ENCODE assay signal across 17 cellular contexts in genomic region chr12:38141861-38142260, GRCh38.
"Had no signal": no experiment of that assay in that cellular context is flagged by ENCODE, and none has a peak within 500 bp of the region (broad histone marks: within the 10 kb centered on the region; RNA-seq: fewer than 3 reads in every experiment).

No MANE protein-coding gene starts in this region.

- DNase-seq: activated CD4-positive, alpha-beta T cell treated with anti-CD3 and anti-CD28 coated beads for 4 hours; activated CD4-positive, alpha-beta T cell treated with anti-CD3 and anti-CD28 coated beads, Interleukin-2, amount 50 U/mL, for 4 hours; activated CD8-positive, alpha-beta memory T cell treated with anti-CD3 and anti-CD28 coated beads, Interleukin-2, amount 50 U/mL, for 48 hours; activated CD8-positive, alpha-beta T cell treated with anti-CD3 and anti-CD28 coated beads, Interleukin-2, amount 10 ng/mL, durations not matched to agents 7 days and 5 days; activated naive CD4-positive, alpha-beta T cell; activated T-cell treated with anti-CD3 and anti-CD28 coated beads, Interleukin-2, amount 50 U/mL, for 1 hour; aorta; body of pancreas; NCI-H1105 treated with DMSO at 0.1 percent for 48 hours; NCI-H1436 treated with DMSO at 0.1 percent for 48 hours; NCI-H187; NCI-H2081; NCI-H510A treated with DMSO at 0.1 percent for 48 hours; NCI-H69; Peyer's patch; SHP77 had no signal

- H3K4me3 ChIP-seq: body of pancreas, Peyer's patch, SJSA1 had no signal

- H3K4me1 ChIP-seq: SJSA1 had no signal

- H3K27me3 ChIP-seq: body of pancreas, Peyer's patch, SJSA1 had no signal

- H3K9me3 ChIP-seq: SJSA1 had no signal

- H3K36me3 ChIP-seq: Peyer's patch, SJSA1 had no signal

- H3K27ac ChIP-seq: body of pancreas, Peyer's patch, SJSA1 had no signal
